In genomic region chr6:133070410-133071043, GRCh38 we compare ENCODE assay signal across 2 cellular contexts.
TF ChIP-seq lines count a peak whose summit lies in the region.

No MANE protein-coding gene starts in this region.

TF ChIP-seq in HEK293, 187 proteins besides CTCF, POLR2A, EP300 and RAD21 (continued from another document):
- TF ChIP-seq PRDM10 (tag by site-specific recombination; IDR thresholded peaks at IDR 0.05) (0 out of 2 replicates have a peak, but pooled peaks have one; percentile 13), ZNF580 (tag by site-specific recombination; IDR thresholded peaks at IDR 0.05) (0 out of 2 replicates have a peak, but pooled peaks have one; percentile 38), PBX3 (CRISPR knock-in tag; IDR thresholded peaks at IDR 0.05) (no peak), ZNF692 (tag by site-specific recombination; IDR thresholded peaks at IDR 0.05) (0 out of 2 replicates have a peak, but pooled peaks have one; percentile 28), ZNF184 (tag by site-specific recombination; IDR thresholded peaks at IDR 0.05) (no peak), ZNF423 (tag by site-specific recombination; IDR thresholded peaks at IDR 0.05) (peak; percentile 5; the same call in 1 of the 2 replicates)

TF ChIP-seq in H1, 55 proteins besides CTCF, POLR2A, EP300 and RAD21 (continued from another document):
- no peak for TF ChIP-seq CBX8 (IDR thresholded peaks at IDR 0.05; ENCODE audit: borderline replicate concordance, low read depth, low read length)
- TF ChIP-seq RNF2 (IDR thresholded peaks at IDR 0.05; ENCODE audit: borderline replicate concordance, low read depth, low read length, missing control alignments, poor library complexity, severe bottlenecking) = no peak
- TF ChIP-seq HDAC2 (IDR thresholded peaks at IDR 0.05; ENCODE audit: borderline replicate concordance in 1 of 2, low read depth in 2 of 2, low read length in 2 of 2) = no peak
- no peak for TF ChIP-seq HDAC6 (IDR thresholded peaks at IDR 0.05; ENCODE audit: low read depth, low read length)
- no peak for TF ChIP-seq CHD1 (IDR thresholded peaks at IDR 0.05; ENCODE audit: low read depth, low read length)
- TF ChIP-seq MAFK (IDR thresholded peaks at IDR 0.05; ENCODE audit: low read depth, low read length) = no peak
- TF ChIP-seq CHD2 (IDR thresholded peaks at IDR 0.05; ENCODE audit: low read length) = no peak
- TF ChIP-seq CEBPB (IDR thresholded peaks at IDR 0.05; ENCODE audit: low read depth, low read length) = no peak
- TF ChIP-seq CHD7 (IDR thresholded peaks at IDR 0.05; ENCODE audit: insufficient replicate concordance, low read length) = no peak
- no peak for TF ChIP-seq PHF8 (conservative IDR thresholded peaks at IDR 0.05; ENCODE audit: low read depth, low read length)
- no peak for TF ChIP-seq ASH2L (IDR thresholded peaks at IDR 0.05; ENCODE audit: low read length)
- no peak for TF ChIP-seq RBBP5 (IDR thresholded peaks at IDR 0.05; ENCODE audit: borderline replicate concordance, low read depth, low read length)
- no peak for TF ChIP-seq RFX5 (IDR thresholded peaks at IDR 0.05; ENCODE audit: borderline replicate concordance, low read depth, low read length)
- no peak for TF ChIP-seq KDM4A (IDR thresholded peaks at IDR 0.05; ENCODE audit: low read depth, low read length, severe bottlenecking)
- no peak for TF ChIP-seq ATF2 (IDR thresholded peaks at IDR 0.05; ENCODE audit: low read length)
- no peak for TF ChIP-seq TBP (IDR thresholded peaks at IDR 0.05; ENCODE audit: low read depth, low read length)
- TF ChIP-seq TAF7 (optimal IDR thresholded peaks at IDR 0.05; ENCODE audit: borderline replicate concordance, low read depth, low read length) = no peak
